ENCODE assay signal across 36 cellular contexts in the genomic region with DNA sequence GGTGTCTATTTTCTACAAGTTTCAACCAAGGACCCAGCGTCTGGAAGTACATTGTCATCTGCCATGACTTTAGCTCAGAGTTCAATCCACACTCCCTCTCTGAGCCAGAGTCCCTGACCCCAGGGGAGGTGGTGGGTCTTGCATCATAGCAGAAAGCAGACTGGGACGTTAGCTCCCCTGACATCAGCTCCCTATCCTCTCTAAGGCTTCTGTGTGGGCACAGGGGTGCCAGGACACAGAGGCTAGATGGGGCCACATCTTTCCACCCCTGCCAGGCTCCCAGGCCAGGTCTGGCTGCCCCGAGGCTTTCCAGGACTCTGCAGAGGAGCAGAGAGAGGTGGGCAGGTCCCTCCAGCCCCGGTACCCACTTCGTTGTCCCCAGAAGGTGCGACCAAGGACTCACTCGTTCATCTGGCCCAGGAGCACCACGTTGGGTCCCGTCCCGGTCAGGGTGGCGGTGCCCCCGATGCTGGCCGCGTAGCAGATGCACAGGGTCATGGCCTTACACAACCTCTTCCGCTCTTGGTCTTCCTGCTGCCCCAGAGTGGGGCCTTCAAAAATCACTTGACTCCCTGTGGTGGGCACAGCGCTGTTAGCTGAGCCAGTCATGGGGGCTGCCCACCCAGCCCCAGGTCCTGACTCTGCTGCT. TPM values are rescaled to one million over a fixed set of nuclear protein-coding genes. Genes with fewer than 3 reads are reported as not detected.
"Had no signal": no experiment of that assay in that cellular context is flagged by ENCODE, and none has a peak within 500 bp of the region (broad histone marks: within the 10 kb centered on the region; RNA-seq: fewer than 3 reads in every experiment).

No MANE protein-coding gene starts in this region.

- H3K4me1 ChIP-seq: adrenal gland, breast epithelium had no signal

- H3K9me3 Mint-ChIP-seq: activated CD4-positive, alpha-beta memory T cell treated with anti-CD3 and anti-CD28 coated beads, Interleukin-2, amount 10 ng/mL, durations not matched to agents 7 days and 5 days; activated CD4-positive, alpha-beta T cell treated with anti-CD3 and anti-CD28 coated beads, Interleukin-2, amount 10 ng/mL, durations not matched to agents 7 days and 5 days; activated naive CD4-positive, alpha-beta T cell treated with anti-CD3 and anti-CD28 coated beads for 36 hours; activated naive CD4-positive, alpha-beta T cell treated with anti-CD3 and anti-CD28 coated beads, Interleukin-2, amount 50 U/mL, for 72 hours; activated naive CD8-positive, alpha-beta T cell treated with anti-CD3 and anti-CD28 coated beads for 36 hours; activated T-cell treated with anti-CD3 and anti-CD28 coated beads, Interleukin-2, amount 50 U/mL, for 24 hours; activated T-cell treated with anti-CD3 and anti-CD28 coated beads, Interleukin-2, amount 50 U/mL, for 72 hours; activated T-helper 1 cell treated with anti-CD3 and anti-CD28 coated beads, Interleukin-12 subunit alpha, Interleukin-12 subunit beta, Interleukin-2, Interleukin-4 antibody, amounts not matched to agents 30 ng/mL and 10 ng/mL and 1 ng/mL, durations not matched to agents 14 hours and 24 hours and 36 hours; activated T-helper 17 cell treated with anti-CD3 and anti-CD28 coated beads, Interleukin-2, amount 50 U/mL, for 72 hours; T-helper 1 cell treated with Interleukin-12 subunit alpha and Interleukin-12 subunit beta and Interleukin-4 antibody, amounts not matched to agents 30 μg/mL and 1 μg/mL, for 36 hours; T-helper 2 cell treated with Interferon-gamma antibody and Interleukin-4, amounts not matched to agents 5 μg/mL and 100 μg/mL, for 36 hours had no signal

- DNase-seq: activated CD4-positive, alpha-beta memory T cell treated with anti-CD3 and anti-CD28 coated beads, Interleukin-2, amount 10 ng/mL, durations not matched to agents 7 days and 5 days; activated CD4-positive, alpha-beta T cell treated with anti-CD3 and anti-CD28 coated beads for 1 hour; activated CD4-positive, alpha-beta T cell treated with anti-CD3 and anti-CD28 coated beads for 36 hours; activated CD4-positive, alpha-beta T cell treated with anti-CD3 and anti-CD28 coated beads for 48 hours; activated CD4-positive, alpha-beta T cell treated with anti-CD3 and anti-CD28 coated beads, Interleukin-2, amount 10 ng/mL, durations not matched to agents 7 days and 5 days; activated CD4-positive, alpha-beta T cell treated with anti-CD3 and anti-CD28 coated beads, Interleukin-2, amount 50 U/mL, for 48 hours; activated CD4-positive, CD25-positive, alpha-beta regulatory T cell; activated CD8-positive, alpha-beta memory T cell treated with anti-CD3 and anti-CD28 coated beads for 24 hours; activated CD8-positive, alpha-beta memory T cell treated with anti-CD3 and anti-CD28 coated beads, Interleukin-2, amount 10 ng/mL, durations not matched to agents 7 days and 5 days; activated CD8-positive, alpha-beta memory T cell treated with anti-CD3 and anti-CD28 coated beads, Interleukin-2, amount 50 U/mL, for 48 hours; activated CD8-positive, alpha-beta T cell treated with anti-CD3 and anti-CD28 coated beads, Interleukin-2, amount 10 ng/mL, durations not matched to agents 7 days and 5 days; activated effector memory CD4-positive, alpha-beta T cell treated with anti-CD3 and anti-CD28 coated beads, Interleukin-2, amount 50 U/mL, for 16 hours; activated gamma-delta T cell treated with Interleukin-2 at 50 U/mL for 16 hours; activated naive CD4-positive, alpha-beta T cell; activated naive CD4-positive, alpha-beta T cell treated with anti-CD3 and anti-CD28 coated beads for 36 hours; activated naive CD4-positive, alpha-beta T cell treated with anti-CD3 and anti-CD28 coated beads, Interleukin-2, amount 50 U/mL, for 16 hours; activated naive CD8-positive, alpha-beta T cell treated with anti-CD3 and anti-CD28 coated beads for 36 hours; activated T-cell treated with anti-CD3 and anti-CD28 coated beads, Interleukin-2, amount 50 U/mL, for 24 hours; activated T-cell treated with anti-CD3 and anti-CD28 coated beads, Interleukin-2, amount 50 U/mL, for 72 hours; adrenal gland; amniotic stem cell; body of pancreas; brain microvascular endothelial cell; central memory CD4-positive, alpha-beta T cell; T-helper 1 cell; T-helper 2 cell; T-helper 9 cell had no signal

- H3K4me3 ChIP-seq: adrenal gland, body of pancreas, breast epithelium had no signal

- H3K27ac ChIP-seq: adrenal gland, body of pancreas, brain microvascular endothelial cell, breast epithelium, VCaP had no signal

- H3K9me3 ChIP-seq: adrenal gland, body of pancreas, breast epithelium had no signal

- H3K27me3 ChIP-seq: adrenal gland, body of pancreas, brain microvascular endothelial cell, breast epithelium had no signal

- H3K27ac Mint-ChIP-seq: activated CD4-positive, alpha-beta memory T cell treated with anti-CD3 and anti-CD28 coated beads, Interleukin-2, amount 10 ng/mL, durations not matched to agents 7 days and 5 days; activated CD4-positive, alpha-beta T cell treated with anti-CD3 and anti-CD28 coated beads for 36 hours; activated CD4-positive, alpha-beta T cell treated with anti-CD3 and anti-CD28 coated beads, Interleukin-2, amount 10 ng/mL, durations not matched to agents 7 days and 5 days; activated CD8-positive, alpha-beta memory T cell treated with anti-CD3 and anti-CD28 coated beads, Interleukin-2, amount 10 ng/mL, durations not matched to agents 7 days and 5 days; activated CD8-positive, alpha-beta T cell treated with anti-CD3 and anti-CD28 coated beads, Interleukin-2, amount 10 ng/mL, durations not matched to agents 7 days and 5 days; activated naive CD4-positive, alpha-beta T cell treated with anti-CD3 and anti-CD28 coated beads for 36 hours; activated naive CD8-positive, alpha-beta T cell treated with anti-CD3 and anti-CD28 coated beads for 36 hours; activated T-cell treated with anti-CD3 and anti-CD28 coated beads, Interleukin-2, amount 50 U/mL, for 24 hours; activated T-cell treated with anti-CD3 and anti-CD28 coated beads, Interleukin-2, amount 50 U/mL, for 72 hours; activated T-helper 1 cell treated with anti-CD3 and anti-CD28 coated beads, Interleukin-12 subunit alpha, Interleukin-12 subunit beta, Interleukin-2, Interleukin-4 antibody, amounts not matched to agents 30 ng/mL and 10 ng/mL and 1 ng/mL, durations not matched to agents 14 hours and 24 hours and 36 hours; activated T-helper 17 cell treated with anti-CD3 and anti-CD28 coated beads, Interleukin-2, amount 50 U/mL, for 72 hours; T-helper 1 cell treated with Interleukin-12 subunit alpha and Interleukin-12 subunit beta and Interleukin-4 antibody, amounts not matched to agents 30 μg/mL and 1 μg/mL, for 36 hours; T-helper 2 cell treated with Interferon-gamma antibody and Interleukin-4, amounts not matched to agents 5 μg/mL and 100 μg/mL, for 36 hours had no signal

- H3K36me3 ChIP-seq: adrenal gland, brain microvascular endothelial cell, breast epithelium had no signal

- H3K36me3 Mint-ChIP-seq: activated CD8-positive, alpha-beta memory T cell treated with anti-CD3 and anti-CD28 coated beads, Interleukin-2, amount 10 ng/mL, durations not matched to agents 7 days and 5 days; activated naive CD4-positive, alpha-beta T cell treated with anti-CD3 and anti-CD28 coated beads, Interleukin-2, amount 50 U/mL, for 72 hours; activated naive CD8-positive, alpha-beta T cell treated with anti-CD3 and anti-CD28 coated beads for 36 hours had no signal

- H3K4me3 Mint-ChIP-seq: activated CD4-positive, alpha-beta memory T cell treated with anti-CD3 and anti-CD28 coated beads, Interleukin-2, amount 10 ng/mL, durations not matched to agents 7 days and 5 days; activated CD4-positive, alpha-beta T cell treated with anti-CD3 and anti-CD28 coated beads for 36 hours; activated CD4-positive, alpha-beta T cell treated with anti-CD3 and anti-CD28 coated beads, Interleukin-2, amount 10 ng/mL, durations not matched to agents 7 days and 5 days; activated CD8-positive, alpha-beta memory T cell treated with anti-CD3 and anti-CD28 coated beads, Interleukin-2, amount 10 ng/mL, durations not matched to agents 7 days and 5 days; activated CD8-positive, alpha-beta T cell treated with anti-CD3 and anti-CD28 coated beads, Interleukin-2, amount 10 ng/mL, durations not matched to agents 7 days and 5 days; activated naive CD4-positive, alpha-beta T cell treated with anti-CD3 and anti-CD28 coated beads for 36 hours; activated naive CD8-positive, alpha-beta T cell treated with anti-CD3 and anti-CD28 coated beads for 36 hours; activated T-cell treated with anti-CD3 and anti-CD28 coated beads, Interleukin-2, amount 50 U/mL, for 24 hours; activated T-cell treated with anti-CD3 and anti-CD28 coated beads, Interleukin-2, amount 50 U/mL, for 72 hours; activated T-helper 1 cell treated with anti-CD3 and anti-CD28 coated beads, Interleukin-12 subunit alpha, Interleukin-12 subunit beta, Interleukin-2, Interleukin-4 antibody, amounts not matched to agents 30 ng/mL and 10 ng/mL and 1 ng/mL, durations not matched to agents 14 hours and 24 hours and 36 hours; activated T-helper 17 cell treated with anti-CD3 and anti-CD28 coated beads, Interleukin-2, amount 50 U/mL, for 72 hours; T-helper 1 cell treated with Interleukin-12 subunit alpha and Interleukin-12 subunit beta and Interleukin-4 antibody, amounts not matched to agents 30 μg/mL and 1 μg/mL, for 36 hours; T-helper 2 cell treated with Interferon-gamma antibody and Interleukin-4, amounts not matched to agents 5 μg/mL and 100 μg/mL, for 36 hours had no signal

- ATAC-seq: activated CD4-positive, CD25-positive, alpha-beta regulatory T cell treated with anti-CD3 and anti-CD28 coated beads, Interleukin-2, amount 50 U/mL, for 24 hours; activated CD8-positive, alpha-beta memory T cell treated with anti-CD3 and anti-CD28 coated beads, Interleukin-2, amount 10 ng/mL, durations not matched to agents 7 days and 5 days; activated CD8-positive, alpha-beta T cell treated with anti-CD3 and anti-CD28 coated beads, Interleukin-2, amount 10 ng/mL, durations not matched to agents 7 days and 5 days; activated T-helper 17 cell treated with anti-CD3 and anti-CD28 coated beads, Interleukin-2, amount 50 U/mL, for 72 hours; body of pancreas had no signal

- H3K4me1 Mint-ChIP-seq: activated CD4-positive, alpha-beta memory T cell treated with anti-CD3 and anti-CD28 coated beads, Interleukin-2, amount 10 ng/mL, durations not matched to agents 7 days and 5 days; activated CD4-positive, alpha-beta T cell treated with anti-CD3 and anti-CD28 coated beads for 36 hours; activated CD4-positive, alpha-beta T cell treated with anti-CD3 and anti-CD28 coated beads, Interleukin-2, amount 10 ng/mL, durations not matched to agents 7 days and 5 days; activated CD8-positive, alpha-beta memory T cell treated with anti-CD3 and anti-CD28 coated beads, Interleukin-2, amount 10 ng/mL, durations not matched to agents 7 days and 5 days; activated naive CD8-positive, alpha-beta T cell treated with anti-CD3 and anti-CD28 coated beads for 36 hours; activated T-helper 17 cell treated with anti-CD3 and anti-CD28 coated beads, Interleukin-2, amount 50 U/mL, for 72 hours had no signal

RNA-seq across cellular contexts. Expression of gene SLC13A5, which starts 10.5 kb away (rescaled TPM):
- total RNA-seq: activated CD4-positive, alpha-beta memory T cell treated with anti-CD3 and anti-CD28 coated beads, Interleukin-2, amount 10 ng/mL, durations not matched to agents 7 days and 5 days; activated CD4-positive, alpha-beta T cell treated with anti-CD3 and anti-CD28 coated beads for 36 hours; activated CD4-positive, alpha-beta T cell treated with anti-CD3 and anti-CD28 coated beads, Interleukin-2, amount 10 ng/mL, durations not matched to agents 7 days and 5 days; activated CD8-positive, alpha-beta memory T cell treated with anti-CD3 and anti-CD28 coated beads, Interleukin-2, amount 10 ng/mL, durations not matched to agents 7 days and 5 days; activated CD8-positive, alpha-beta T cell treated with anti-CD3 and anti-CD28 coated beads, Interleukin-2, amount 10 ng/mL, durations not matched to agents 7 days and 5 days; activated naive CD4-positive, alpha-beta T cell treated with anti-CD3 and anti-CD28 coated beads for 36 hours; activated naive CD4-positive, alpha-beta T cell treated with anti-CD3 and anti-CD28 coated beads, Interleukin-2, amount 50 U/mL, for 72 hours; activated naive CD8-positive, alpha-beta T cell treated with anti-CD3 and anti-CD28 coated beads for 36 hours; activated T-helper 1 cell treated with anti-CD3 and anti-CD28 coated beads, Interleukin-12 subunit alpha, Interleukin-12 subunit beta, Interleukin-2, Interleukin-4 antibody, amounts not matched to agents 30 ng/mL and 10 ng/mL and 1 ng/mL, durations not matched to agents 14 hours and 24 hours and 36 hours; activated T-helper 17 cell treated with anti-CD3 and anti-CD28 coated beads, Interleukin-2, amount 50 U/mL, for 72 hours; body of pancreas had no signal
- polyA plus RNA-seq: aorta had no signal
